Comparison of ENCODE assay signal across 24 cellular contexts in genomic region chr20:20137851-20138250, GRCh38.
"Had no signal": no experiment of that assay in that cellular context is flagged by ENCODE, and none has a peak within 500 bp of the region (broad histone marks: within the 10 kb centered on the region; RNA-seq: fewer than 3 reads in every experiment).

No MANE protein-coding gene starts in this region.

- DNase-seq: colonic mucosa; dermis blood vessel endothelial cell; esophagus squamous epithelium; foreskin fibroblast; head of caudate nucleus; hypothalamus; kidney glomerular epithelial cell; lower lobe of right lung; mesenchymal stem cell; midbrain; naive B cell; occipital lobe; pancreas; stimulated activated CD4-positive, alpha-beta T cell treated with anti-CD3 and anti-CD28 coated beads, Interleukin-2, amount 100 ng/mL, for 24 hours; stimulated activated CD4-positive, alpha-beta T cell treated with anti-CD3 and anti-CD28 coated beads, Interleukin-4, amount 100 ng/mL, for 4 hours; stimulated activated naive B cell treated with anti-CD40 and anti-IgM and Interleukin-4, amounts not matched to agents 10 μg/mL and 1 μg/mL and 100 μg/mL, for 72 hours; stimulated activated naive CD8-positive, alpha-beta T cell treated with anti-CD3 and anti-CD28 coated beads, Interleukin-15, amount 100 ng/mL, for 72 hours; testis; transverse colon had no signal

- H3K36me3 ChIP-seq: colonic mucosa, esophagus squamous epithelium, lower lobe of right lung, pancreas, transverse colon had no signal

- H3K27ac Mint-ChIP-seq: naive B cell; nephron; progenitor cell of endocrine pancreas; stimulated activated naive B cell treated with anti-CD40 and anti-IgM and Interleukin-4, amounts not matched to agents 10 μg/mL and 1 μg/mL and 100 μg/mL, for 72 hours; stimulated activated naive CD8-positive, alpha-beta T cell treated with anti-CD3 and anti-CD28 coated beads, Interleukin-15, amount 100 ng/mL, for 72 hours had no signal

- H3K27me3 Mint-ChIP-seq: progenitor cell of endocrine pancreas; stimulated activated naive CD8-positive, alpha-beta T cell treated with anti-CD3 and anti-CD28 coated beads, Interleukin-15, amount 100 ng/mL, for 72 hours had no signal

- H3K4me1 Mint-ChIP-seq: naive B cell; nephron; stimulated activated naive B cell treated with anti-CD40 and anti-IgM and Interleukin-4, amounts not matched to agents 10 μg/mL and 1 μg/mL and 100 μg/mL, for 72 hours; stimulated activated naive CD8-positive, alpha-beta T cell treated with anti-CD3 and anti-CD28 coated beads, Interleukin-15, amount 100 ng/mL, for 72 hours had no signal

- H3K9me3 ChIP-seq: colonic mucosa, pancreas, testis, transverse colon had no signal

- H3K4me3 Mint-ChIP-seq: naive B cell; nephron; stimulated activated naive B cell treated with anti-CD40 and anti-IgM and Interleukin-4, amounts not matched to agents 10 μg/mL and 1 μg/mL and 100 μg/mL, for 72 hours; stimulated activated naive CD8-positive, alpha-beta T cell treated with anti-CD3 and anti-CD28 coated beads, Interleukin-15, amount 100 ng/mL, for 72 hours had no signal

- H3K4me3 ChIP-seq: colonic mucosa, esophagus squamous epithelium, lower lobe of right lung, pancreas, skin epidermis, testis, transverse colon had no signal

- ATAC-seq: left lobe of liver; lower lobe of right lung; pancreas; sciatic nerve; stimulated activated naive B cell treated with anti-CD40 and anti-IgM and Interleukin-4, amounts not matched to agents 10 μg/mL and 1 μg/mL and 100 μg/mL, for 72 hours; stimulated activated naive CD8-positive, alpha-beta T cell treated with anti-CD3 and anti-CD28 coated beads, Interleukin-15, amount 100 ng/mL, for 72 hours had no signal

- H3K4me1 ChIP-seq: colonic mucosa, esophagus squamous epithelium, lower lobe of right lung, pancreas, testis, transverse colon had no signal

- H3K27me3 ChIP-seq: colonic mucosa, pancreas, testis, transverse colon had no signal

- H3K27ac ChIP-seq: colonic mucosa, esophagus squamous epithelium, lower lobe of right lung, pancreas, skin epidermis, testis, transverse colon had no signal
